ENCODE assay signal across 23 cellular contexts in the genomic region with DNA sequence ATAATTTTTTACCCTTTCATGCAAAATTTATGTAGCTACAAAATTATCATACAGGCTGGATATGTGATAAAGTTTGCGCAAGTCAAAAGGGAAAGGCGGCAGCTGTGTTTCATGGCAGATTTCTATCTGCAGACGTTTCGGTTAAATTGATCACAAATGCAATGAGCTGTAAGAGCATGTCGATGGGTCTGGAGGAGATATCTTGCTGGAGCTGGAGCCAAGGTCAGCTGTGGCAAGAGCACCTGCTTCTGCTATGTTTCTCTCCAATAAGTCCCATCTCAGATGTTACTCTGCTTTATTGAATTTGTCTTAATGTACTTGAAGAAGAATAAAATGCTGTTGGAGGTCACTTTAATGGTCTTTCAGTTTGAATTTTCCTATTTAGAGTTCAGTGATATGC.
DNase-seq lines count a peak whose midpoint lies in the region; ATAC-seq lines count a peak whose summit lies in the region.
"Had no signal": no experiment of that assay in that cellular context is flagged by ENCODE, and none has a peak within 500 bp of the region (broad histone marks: within the 10 kb centered on the region; RNA-seq: fewer than 3 reads in every experiment).

No MANE protein-coding gene starts in this region.

- DNase-seq in SK-N-DZ (ENCODE audit: low spot score), result peak; percentile 93
- DNase-seq: 8988T; ACHN; AML-193; BE2C; C1 segment of cervical spinal cord; Caco-2; Calu3; CD4-positive, alpha-beta memory T cell; CD4-positive, alpha-beta T cell; CD4-positive, CD25-positive, alpha-beta regulatory T cell; CD8-positive, alpha-beta memory T cell; CD8-positive, alpha-beta T cell; COR-L47; DMS 273 treated with DMSO at 0.1 percent for 48 hours; DMS153; DMS53; DMS79; DMS79 treated with DMSO at 0.1 percent for 48 hours; DND-41; EL had no signal

- ATAC-seq in HG02588 (IDR thresholded peaks at IDR 0.05; ENCODE audit: unreplicated experiment), result no peak
- ATAC-seq: A549; CD8-positive, alpha-beta T cell had no signal
